In the genomic region with DNA sequence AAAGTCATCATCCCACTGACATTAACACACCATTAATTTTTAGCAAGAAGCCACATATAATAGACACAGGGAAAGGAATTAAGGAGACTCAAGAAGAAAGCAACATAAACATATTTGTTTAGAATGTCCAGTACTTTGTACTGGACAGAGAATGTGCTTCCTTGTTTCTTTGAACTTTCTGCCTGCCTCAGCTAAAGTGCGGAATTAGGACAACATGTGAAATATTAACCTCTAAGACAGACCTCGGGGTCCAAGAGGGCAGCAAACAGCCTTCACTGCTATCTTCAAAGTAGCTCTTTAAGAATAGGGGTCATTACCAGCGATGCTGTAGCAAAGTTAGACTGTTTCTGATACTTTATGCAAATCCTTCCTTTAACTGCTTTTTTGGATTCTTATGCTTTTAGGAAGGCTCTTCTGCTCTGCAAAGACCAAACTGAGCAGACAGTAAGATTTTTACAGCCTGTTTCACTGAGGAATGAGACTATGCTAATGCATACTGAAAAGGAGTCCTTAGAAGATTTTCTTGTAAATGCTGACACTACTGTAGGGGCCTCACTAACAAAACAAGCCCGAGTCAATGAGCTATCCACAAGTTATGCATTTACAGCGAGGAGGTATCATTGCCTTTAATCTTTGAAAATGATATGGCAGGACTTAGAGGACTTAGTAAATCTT, we compare ENCODE assay signal across 13 cellular contexts. TPM values are rescaled to one million over a fixed set of nuclear protein-coding genes. Genes with fewer than 3 reads are reported as not detected.
DNase-seq lines count a peak whose midpoint lies in the region; ATAC-seq and TF ChIP-seq lines count a peak whose summit lies in the region.
"Had no signal": no experiment of that assay in that cellular context is flagged by ENCODE, and none has a peak within 500 bp of the region (broad histone marks: within the 10 kb centered on the region; RNA-seq: fewer than 3 reads in every experiment).

No MANE protein-coding gene starts in this region.

- ATAC-seq in right lobe of liver = peak; percentile 45 to 76 (median 64)
- ATAC-seq in HG03045 (IDR thresholded peaks at IDR 0.05; ENCODE audit: unreplicated experiment) = no peak

- H3K9me3 ChIP-seq in breast epithelium = no peaks in the 10 kb centered on the region
- H3K9me3 ChIP-seq in right lobe of liver = no peaks in the 10 kb centered on the region
- H3K9me3 ChIP-seq in skeletal muscle satellite cell (replicated peaks; ENCODE audit: low read length) = no peaks in the 10 kb centered on the region
- H3K9me3 ChIP-seq: MG63 had no signal

- no peak overlapping the region for H3K4me3 ChIP-seq in breast epithelium
- H3K4me3 ChIP-seq in right lobe of liver = no peak overlapping the region
- H3K4me3 ChIP-seq in skeletal muscle satellite cell (ENCODE audit: low read length) = peak overlapping the region; percentile 14
- H3K4me3 ChIP-seq: MG63 had no signal

- H3K27ac ChIP-seq in breast epithelium (peak overlapping the region; percentile 89 to 96), right lobe of liver (peak overlapping the region in 1 of 3 donors; percentile 55)

- peak overlapping the region; percentile 39 for H3K4me2 ChIP-seq in skeletal muscle satellite cell (ENCODE audit: low read length)

- DNase-seq in Caki2 (ENCODE audit: low read depth) (peak; percentile 18), breast epithelium (ENCODE audit: low spot score in 2 of 2) (no peak), right lobe of liver (no peak), cerebellar nuclear complex (lab: John Stamatoyannopoulos, UW) (no peak), AML-193 (lab: John Stamatoyannopoulos, UW) (no peak)
- DNase-seq in stimulated activated CD4-positive, alpha-beta T cell treated with anti-CD3 and anti-CD28 coated beads, Interleukin-4, amount 100 ng/mL, for 4 hours = no peak
- DNase-seq: activated CD4-positive, alpha-beta T cell treated with anti-CD3 and anti-CD28 coated beads, Interleukin-2, amount 10 ng/mL, durations not matched to agents 24 days and 14 days; activated naive CD4-positive, alpha-beta T cell treated with anti-CD3 and anti-CD28 coated beads for 36 hours; MG63; NCI-H524 had no signal

- H3K4me1 ChIP-seq in breast epithelium = peaks cover 0 to 3% of the 10 kb centered on the region in 2 donors
- H3K4me1 ChIP-seq in right lobe of liver = peaks cover 0 to 8% (median 0%) of the 10 kb centered on the region in 4 donors
- peaks cover 46% of the 10 kb centered on the region for H3K4me1 ChIP-seq in skeletal muscle satellite cell (ENCODE audit: control insufficient read depth, insufficient read depth, low read length)

- TF ChIP-seq CTCF in breast epithelium (IDR thresholded peaks at IDR 0.05) (no peak), right lobe of liver (IDR thresholded peaks at IDR 0.05) (no peak)

- H3K9ac ChIP-seq in skeletal muscle satellite cell (ENCODE audit: low read depth, low read length) = peak overlapping the region; percentile 31

- H3K27me3 ChIP-seq in breast epithelium (no peaks in the 10 kb centered on the region), right lobe of liver (no peaks in the 10 kb centered on the region), skeletal muscle satellite cell (ENCODE audit: control insufficient read depth, insufficient read depth, low read length) (no peaks in the 10 kb centered on the region)
- H3K27me3 ChIP-seq: MG63 had no signal

- WGBS in right lobe of liver (ENCODE audit: insufficient coverage, low coverage, low lambda C conversion rate, missing lambda C conversion rate) = 28% methylated on average over 5 of the region's 5 CpGs

- intact Hi-C loops in breast epithelium (cut with DNase I; ENCODE audit: low total_unique reads) = no loop called here
- intact Hi-C loops in right lobe of liver (cut with DNase I) = no loop called here

- in situ Hi-C loops in Caki2 (cut with HindIII; ENCODE audit: low pct_unique_long_range_greater_than_20kb, low sequenced_read_pairs) = no loop called here

- no peaks in the 10 kb centered on the region for H3K36me3 ChIP-seq in breast epithelium
- no peaks in the 10 kb centered on the region for H3K36me3 ChIP-seq in right lobe of liver
- H3K36me3 ChIP-seq in skeletal muscle satellite cell (ENCODE audit: insufficient read depth, low read length) = peaks cover 21% of the 10 kb centered on the region

- TF ChIP-seq POLR2A in breast epithelium (IDR thresholded peaks at IDR 0.05) (no peak), right lobe of liver (IDR thresholded peaks at IDR 0.05) (no peak)

RNA-seq across cellular contexts. Expression of a gene that starts 23.9 kb away (rescaled TPM):
- 0.68 and 2.1 TPM in 2 replicates for total RNA-seq in Caki2 (2014; rRNA removed; shearing (Covaris generic); ENCODE audit: low replicate concordance)
- total RNA-seq in breast epithelium (100 to 1,000 TPM; 112 to 240 (median 119) TPM), right lobe of liver (10 to 100 TPM in 5 of 6 experiments, 1 to 10 TPM in 1; 7.3 to 32.8 (median 14.0) TPM)
- total RNA-seq in skeletal muscle satellite cell (2012; rRNA removed) = 46.9 and 53.5 TPM in 2 replicates
- total RNA-seq: activated CD4-positive, alpha-beta T cell treated with anti-CD3 and anti-CD28 coated beads, Interleukin-2, amount 10 ng/mL, durations not matched to agents 24 days and 14 days; activated naive CD4-positive, alpha-beta T cell treated with anti-CD3 and anti-CD28 coated beads for 36 hours had no signal

RNA-seq across cellular contexts. Expression of a gene that starts 36.6 kb away (rescaled TPM):
- not detected in 2 replicates for total RNA-seq in Caki2 (2014; rRNA removed; shearing (Covaris generic); ENCODE audit: low replicate concordance)
- total RNA-seq in breast epithelium (1 to 10 TPM in 1 of 3 donors, not detected in 2; 1.8 TPM), right lobe of liver (1,000 to 10,000 TPM in 5 of 6 experiments, 100 to 1,000 TPM in 1; 926 to 1,698 (median 1,449) TPM)
- not detected in 2 replicates for total RNA-seq in skeletal muscle satellite cell (2012; rRNA removed)
- total RNA-seq: activated CD4-positive, alpha-beta T cell treated with anti-CD3 and anti-CD28 coated beads, Interleukin-2, amount 10 ng/mL, durations not matched to agents 24 days and 14 days; activated naive CD4-positive, alpha-beta T cell treated with anti-CD3 and anti-CD28 coated beads for 36 hours; B cell had no signal

Comparison
In these comparisons a context has a peak if more than half of its experiments do, and no peak if none do; other contexts are left out.
1. RNA of a gene that starts 36.6 kb away (total RNA-seq): 926 to 1,698 TPM in right lobe of liver; not detected in Caki2 and 1.8 TPM in breast epithelium; every median in the first group is over 100 times any median in the second.